Comparison of ENCODE assay signal across 7 cellular contexts in genomic region chr19:10107817-10108367, GRCh38. TPM values are rescaled to one million over a fixed set of nuclear protein-coding genes. Genes with fewer than 3 reads are reported as not detected.
A peak's percentile ranks its signal among the peaks of the same experiment; 100 is the strongest.
DNase-seq lines count a peak whose midpoint lies in the region; ATAC-seq and TF ChIP-seq lines count a peak whose summit lies in the region.
"Had no signal": no experiment of that assay in that cellular context is flagged by ENCODE, and none has a peak within 500 bp of the region (broad histone marks: within the 10 kb centered on the region; RNA-seq: fewer than 3 reads in every experiment).

No MANE protein-coding gene starts in this region.

- H3K4me3 ChIP-seq in SK-N-MC = peak overlapping the region; percentile 95
- no peak overlapping the region for H3K4me3 ChIP-seq in naive thymus-derived CD4-positive, alpha-beta T cell (ENCODE audit: low read length)
- H3K4me3 ChIP-seq in tibial nerve = no peak overlapping the region

- H3K4me1 Mint-ChIP-seq in naive thymus-derived CD4-positive, alpha-beta T cell = peaks cover 23 to 63% (median 56%) of the 10 kb centered on the region in 7 donors

- peak; percentile 22 for TF ChIP-seq POLR2A in GM15510 (IDR thresholded peaks at IDR 0.05; ENCODE audit: borderline replicate concordance, extremely low read depth, insufficient read length)
- no peak for TF ChIP-seq POLR2A in tibial nerve (IDR thresholded peaks at IDR 0.05)

- H3K27ac ChIP-seq in SK-N-MC (no peak overlapping the region), tibial nerve (no peak overlapping the region)
- H3K27ac ChIP-seq in naive thymus-derived CD4-positive, alpha-beta T cell (ENCODE audit: low read depth, low read length) = peak overlapping the region; percentile 86

- no peak for TF ChIP-seq EP300 in tibial nerve (IDR thresholded peaks at IDR 0.05)

- peaks cover 48 to 68% of the 10 kb centered on the region in 2 donors for H3K4me1 ChIP-seq in naive thymus-derived CD4-positive, alpha-beta T cell (ENCODE audit: control insufficient read depth in 2 of 2, insufficient read depth in 2 of 2, low read length in 2 of 2)
- H3K4me1 ChIP-seq in tibial nerve = peaks cover 0 to 33% (median 15%) of the 10 kb centered on the region in 4 donors

- CTCF ChIA-PET in naive thymus-derived CD4-positive, alpha-beta T cell (lab: Charles Lee) = interaction anchor here (0.5 to 1.7 kb wide), 5 partner anchors 11 to 324 kb away, joined by 3 to 6 read pairs (median 3); no protein-coding TSS in a partner anchor

- H3K36me3 ChIP-seq in SK-N-MC (ENCODE audit: insufficient read depth, low read length) (peaks cover 48% of the 10 kb centered on the region), tibial nerve (peaks cover 11 to 52% (median 28%) of the 10 kb centered on the region in 3 donors)
- peaks cover 22 to 49% (median 23%) of the 10 kb centered on the region in 3 experiments for H3K36me3 ChIP-seq in naive thymus-derived CD4-positive, alpha-beta T cell (ENCODE audit: control insufficient read depth in 2 of 3, insufficient read depth in 3 of 3, low read length in 3 of 3)

- POLR2A ChIA-PET in naive thymus-derived CD4-positive, alpha-beta T cell (lab: Charles Lee) = interaction anchor here (1.1 to 7.0 kb wide), 4 partner anchors 10 to 93 kb away, joined by 3 to 85 read pairs (median 32); partner anchors contain the start of gene EIF3G

- WGBS in tibial nerve, 2 donors = 92% methylated on average over 14 of the region's 14 CpGs

- no peaks in the 10 kb centered on the region for H3K9me3 ChIP-seq in SK-N-MC (ENCODE audit: low read depth, low read length)
- H3K9me3 ChIP-seq in naive thymus-derived CD4-positive, alpha-beta T cell (ENCODE audit: control insufficient read depth in 2 of 3, low read length in 3 of 3) = no peaks in the 10 kb centered on the region
- no peaks in the 10 kb centered on the region for H3K9me3 ChIP-seq in tibial nerve

- peak overlapping the region; percentile 98 for H3K9ac ChIP-seq in SK-N-MC (ENCODE audit: insufficient read length)

- no peak for ATAC-seq in naive thymus-derived CD4-positive, alpha-beta T cell

- DNase-seq in SK-N-MC (ENCODE audit: low read depth, low spot score) = no peak
- no peak for DNase-seq in naive thymus-derived CD4-positive, alpha-beta T cell
- no peak for DNase-seq in NCI-H69 (lab: John Stamatoyannopoulos, UW)
- no peak for DNase-seq in tibial nerve (ENCODE audit: low spot score in 2 of 2)
- DNase-seq: NCI-H2107; stimulated activated CD4-positive, alpha-beta T cell treated with anti-CD3 and anti-CD28 coated beads, Interleukin-4, amount 100 ng/mL, for 4 hours had no signal

- no peaks in the 10 kb centered on the region for H3K27me3 ChIP-seq in naive thymus-derived CD4-positive, alpha-beta T cell (ENCODE audit: control insufficient read depth in 2 of 2, insufficient read depth in 2 of 2, low read length in 2 of 2)
- H3K27me3 ChIP-seq in tibial nerve = no peaks in the 10 kb centered on the region

- TF ChIP-seq CTCF in tibial nerve (IDR thresholded peaks at IDR 0.05) = no peak

- peak overlapping the region; percentile 27 to 91 (median 86) for H3K4me3 Mint-ChIP-seq in naive thymus-derived CD4-positive, alpha-beta T cell

- intact Hi-C loops in naive thymus-derived CD4-positive, alpha-beta T cell (cut with micrococcal nuclease) = loop anchor here (5.0 to 10.0 kb wide), 5 partner anchors 84 to 1593 kb away; partner anchors contain the start of genes CDKN2D (in 1 of the 2), DNMT1 (in 1 of the 2), KRI1 (in 1 of the 2) and MRPL4 (in 1 of the 2)

- H3K27ac Mint-ChIP-seq in naive thymus-derived CD4-positive, alpha-beta T cell = peak overlapping the region in 5 of 9 donors; percentile 12 to 97 (median 77)

- peaks cover 0 to 5% (median 0%) of the 10 kb centered on the region in 11 donors for H3K9me3 Mint-ChIP-seq in naive thymus-derived CD4-positive, alpha-beta T cell

- no peaks in the 10 kb centered on the region for H3K27me3 Mint-ChIP-seq in naive thymus-derived CD4-positive, alpha-beta T cell

- peaks cover 0 to 31% (median 14%) of the 10 kb centered on the region in 5 donors for H3K36me3 Mint-ChIP-seq in naive thymus-derived CD4-positive, alpha-beta T cell

RNA-seq across cellular contexts. Expression of gene PPAN, which starts 1.7 kb away (rescaled TPM):
- total RNA-seq in naive thymus-derived CD4-positive, alpha-beta T cell = 100 to 1,000 TPM in 4 of 5 experiments, 10 to 100 TPM in 1; 87.6 to 122 (median 109) TPM
- polyA plus RNA-seq in naive thymus-derived CD4-positive, alpha-beta T cell = 10 to 100 TPM; 24.9 to 46.6 TPM
- 10 to 100 TPM; 25.7 to 45.3 (median 35.8) TPM for total RNA-seq in tibial nerve

RNA-seq across cellular contexts. Expression of gene P2RY11, which starts 3.6 kb away (rescaled TPM):
- 10 to 100 TPM; 41.0 to 89.3 (median 58.9) TPM for total RNA-seq in naive thymus-derived CD4-positive, alpha-beta T cell
- 1 to 10 TPM; 2.7 to 3.1 TPM for polyA plus RNA-seq in naive thymus-derived CD4-positive, alpha-beta T cell
- 10 to 100 TPM in 1 of 4 donors, 1 to 10 TPM in 3; 2.1 to 19.5 (median 4.2) TPM for total RNA-seq in tibial nerve

RNA-seq across cellular contexts. Expression of gene ANGPTL6, which starts 5.4 kb away (rescaled TPM):
- total RNA-seq in naive thymus-derived CD4-positive, alpha-beta T cell = 1 to 10 TPM in 3 of 5 experiments, under 1 TPM in 2; 0.68 to 1.7 (median 1.0) TPM
- polyA plus RNA-seq in naive thymus-derived CD4-positive, alpha-beta T cell = under 1 TPM; 0.23 to 0.48 TPM
- total RNA-seq in tibial nerve = under 1 TPM in 3 of 4 donors, not detected in 1; 0.21 to 0.60 (median 0.22) TPM

RNA-seq across cellular contexts. Expression of gene EIF3G, which starts 11.8 kb away (rescaled TPM):
- total RNA-seq in naive thymus-derived CD4-positive, alpha-beta T cell = 100 to 1,000 TPM; 242 to 356 (median 328) TPM
- 100 to 1,000 TPM; 240 to 294 TPM for polyA plus RNA-seq in naive thymus-derived CD4-positive, alpha-beta T cell
- 100 to 1,000 TPM; 263 to 326 (median 290) TPM for total RNA-seq in tibial nerve

RNA-seq across cellular contexts. Expression of gene SHFL, which starts 21.8 kb away (rescaled TPM):
- total RNA-seq in naive thymus-derived CD4-positive, alpha-beta T cell = 100 to 1,000 TPM in 3 of 5 experiments, 10 to 100 TPM in 2; 67.8 to 112 (median 102) TPM
- 10 to 100 TPM; 37.0 to 52.0 TPM for polyA plus RNA-seq in naive thymus-derived CD4-positive, alpha-beta T cell
- total RNA-seq in tibial nerve = 10 to 100 TPM; 25.1 to 58.6 (median 43.4) TPM
